ENCODE assay signal across 8 cellular contexts in the genomic region with DNA sequence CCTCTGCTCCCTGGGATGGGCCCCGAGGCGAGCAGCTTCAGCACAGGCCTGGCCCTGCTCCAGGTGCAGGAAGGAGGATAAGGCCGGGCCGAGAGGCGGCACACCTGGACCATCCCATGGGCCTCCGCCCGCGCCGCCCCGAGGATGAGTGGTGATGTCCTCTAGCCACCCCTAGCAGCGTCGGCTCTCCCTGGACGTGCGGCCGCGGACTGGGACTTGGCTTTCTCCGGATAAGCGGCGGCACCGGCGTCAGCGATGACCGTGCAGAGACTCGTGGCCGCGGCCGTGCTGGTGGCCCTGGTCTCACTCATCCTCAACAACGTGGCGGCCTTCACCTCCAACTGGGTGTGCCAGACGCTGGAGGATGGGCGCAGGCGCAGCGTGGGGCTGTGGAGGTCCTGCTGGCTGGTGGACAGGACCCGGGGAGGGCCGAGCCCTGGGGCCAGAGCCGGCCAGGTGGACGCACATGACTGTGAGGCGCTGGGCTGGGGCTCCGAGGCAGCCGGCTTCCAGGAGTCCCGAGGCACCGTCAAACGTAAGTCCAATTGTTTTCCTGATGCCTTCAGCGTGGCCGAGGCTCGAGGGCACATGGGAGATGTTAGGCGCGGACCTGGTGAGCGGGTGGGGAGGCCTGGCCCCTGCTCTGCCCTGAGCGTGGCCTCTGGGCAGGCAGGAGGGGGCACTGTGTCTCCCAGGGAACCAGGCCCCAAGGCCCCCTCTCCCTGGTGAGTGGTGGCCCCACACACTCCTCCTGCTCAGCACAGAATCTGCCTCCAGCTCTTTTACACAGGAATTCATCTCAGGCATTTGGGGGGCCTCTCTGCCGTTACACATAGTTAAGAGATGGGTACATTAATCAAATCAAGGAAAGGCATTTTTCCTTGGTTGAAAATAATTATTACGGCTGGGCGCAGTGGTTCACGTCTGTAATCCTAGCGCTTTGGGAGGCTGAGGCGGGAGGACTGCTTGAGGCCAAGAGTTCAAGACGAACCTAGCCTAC. TPM values are rescaled to one million over a fixed set of nuclear protein-coding genes. Genes with fewer than 3 reads are reported as not detected.
DNase-seq lines count a peak whose midpoint lies in the region; ATAC-seq, FAIRE-seq and TF ChIP-seq lines count a peak whose summit lies in the region.

No MANE protein-coding gene starts in this region.

- peak overlapping the region; percentile 71 to 94 (median 88) for H3K4me3 ChIP-seq in heart right ventricle
- H3K4me3 ChIP-seq in skin epidermis = peak overlapping the region; percentile 32 to 56 (median 47)

- TF ChIP-seq CTCF in heart right ventricle (IDR thresholded peaks at IDR 0.05) = peak in 2 of 9 donors; percentile 4 to 9

- peaks cover 0 to 30% (median 0%) of the 10 kb centered on the region in 7 donors for H3K27me3 ChIP-seq in heart right ventricle

- peak; percentile 37 for DNase-seq in EL
- DNase-seq in activated T-cell treated with anti-CD3 and anti-CD28 coated beads, Interleukin-2, amount 50 U/mL, for 1 hour = peak; percentile 31
- DNase-seq in heart right ventricle = peak in 1 of 2 donors; percentile 40
- no peak for DNase-seq in NCI-H2029 (lab: John Stamatoyannopoulos, UW)
- no peak for DNase-seq in HTR-8/SVneo (ENCODE audit: insufficient read length, low spot score)
- no peak for DNase-seq in NAMALWA (ENCODE audit: low spot score)

- H3K27ac ChIP-seq in heart right ventricle (peak overlapping the region; percentile 87 to 99 (median 95)), skin epidermis (peak overlapping the region; percentile 51 to 96 (median 88))

- H3K4me1 ChIP-seq in heart right ventricle = peaks cover 25 to 77% (median 75%) of the 10 kb centered on the region in 9 donors

- H3K9me3 ChIP-seq in heart right ventricle = no peaks in the 10 kb centered on the region

- ATAC-seq in heart right ventricle = peak in 4 of 8 donors; percentile 1 to 3 (median 2)
- ATAC-seq in HG03378 (IDR thresholded peaks at IDR 0.05; ENCODE audit: unreplicated experiment) = no peak

- WGBS in heart right ventricle, 2 donors = 37 to 48% methylated on average over 50 to 57 of the region's 57 CpGs

- intact Hi-C loops in heart right ventricle (cut with DNase I) = loop anchor here in 6 of 10 donors (5.0 kb wide), 3 partner anchors 37 to 78 kb away; a partner anchor contains a TSS

- H3K36me3 ChIP-seq in heart right ventricle = peaks cover 0 to 42% (median 9%) of the 10 kb centered on the region in 9 donors

- FAIRE-seq in HTR-8/SVneo (lab: Jason Lieb, UNC) = no peak

RNA-seq across cellular contexts. Expression of a gene that starts 0.9 kb away (rescaled TPM):
- total RNA-seq in heart right ventricle = 10 to 100 TPM; 10.7 to 24.4 (median 18.1) TPM
- polyA plus RNA-seq in heart right ventricle = 10 to 100 TPM; 37.5 to 49.9 TPM

RNA-seq across cellular contexts. Expression of a gene that starts 41.2 kb away (rescaled TPM):
- 10 to 100 TPM; 14.5 to 22.0 (median 19.7) TPM for total RNA-seq in heart right ventricle
- 10 to 100 TPM; 27.4 to 50.5 TPM for polyA plus RNA-seq in heart right ventricle

RNA-seq across cellular contexts. Expression of a gene that starts 45.6 kb away (rescaled TPM):
- not detected for total RNA-seq in heart right ventricle
- not detected for polyA plus RNA-seq in heart right ventricle

RNA-seq across cellular contexts. Expression of a gene that starts 59.5 kb away (rescaled TPM):
- 10 to 100 TPM; 29.9 to 60.1 (median 35.1) TPM for total RNA-seq in heart right ventricle
- 10 to 100 TPM; 29.5 to 60.6 TPM for polyA plus RNA-seq in heart right ventricle

Comparison
In these comparisons a context has a peak if more than half of its experiments do, and no peak if none do; other contexts are left out.
1. DNase-seq: peak in EL (single experiment) and activated T-cell treated with anti-CD3 and anti-CD28 coated beads, Interleukin-2, amount 50 U/mL, for 1 hour (single experiment); none in NCI-H2029 (single experiment), HTR-8/SVneo (single experiment) and NAMALWA (single experiment).